In genomic region chr17:77101521-77102410, GRCh38 we compare ENCODE assay signal across 19 cellular contexts. TPM values are rescaled to one million over a fixed set of nuclear protein-coding genes. Genes with fewer than 3 reads are reported as not detected.
DNase-seq lines count a peak whose midpoint lies in the region; ATAC-seq and TF ChIP-seq lines count a peak whose summit lies in the region.
"Had no signal": no experiment of that assay in that cellular context is flagged by ENCODE, and none has a peak within 500 bp of the region (broad histone marks: within the 10 kb centered on the region; RNA-seq: fewer than 3 reads in every experiment).

No MANE protein-coding gene starts in this region.

- peaks cover 0 to 14% (median 0%) of the 10 kb centered on the region in 11 experiments; a peak in 7 of 22 replicates for H4K20me1 ChIP-seq in BLaER1 treated with 17β-estradiol and CSF1 and Interleukin-3, amounts not matched to agents 10 nM and 100 nM
- no peaks in the 10 kb centered on the region for H4K20me1 ChIP-seq in hepatocyte (ENCODE audit: insufficient read depth, poor library complexity, severe bottlenecking)

- H3K79me2 ChIP-seq in hepatocyte: no peaks in the 10 kb centered on the region
- H3K79me2 ChIP-seq: parathyroid adenoma had no signal

- H2AFZ ChIP-seq in hepatocyte: no peak overlapping the region
- H2AFZ ChIP-seq: GM23248, parathyroid adenoma had no signal

- H3K27me3 ChIP-seq in BLaER1 treated with 17β-estradiol and CSF1 and Interleukin-3, amounts not matched to agents 10 nM and 100 nM: no peaks in the 10 kb centered on the region
- H3K27me3 ChIP-seq in hepatocyte: no peaks in the 10 kb centered on the region
- H3K27me3 ChIP-seq in spleen (replicated peaks in 1 of 7): no peaks in the 10 kb centered on the region

- H3K4me3 ChIP-seq in BLaER1 treated with 17β-estradiol and CSF1 and Interleukin-3, amounts not matched to agents 10 nM and 100 nM: no peak overlapping the region
- no peak overlapping the region for H3K4me3 ChIP-seq in hepatocyte
- H3K4me3 ChIP-seq in spleen: no peak overlapping the region
- H3K4me3 ChIP-seq: GM23248, smooth muscle cell had no signal

- H3K36me3 ChIP-seq in BLaER1 treated with 17β-estradiol and CSF1 and Interleukin-3, amounts not matched to agents 10 nM and 100 nM: peaks cover 0 to 34% (median 27%) of the 10 kb centered on the region in 11 experiments; a peak in 11 of 22 replicates
- no peaks in the 10 kb centered on the region for H3K36me3 ChIP-seq in hepatocyte (replicated peaks; ENCODE audit: insufficient read depth, low read depth)
- H3K36me3 ChIP-seq in spleen: peaks cover 0 to 26% (median 3%) of the 10 kb centered on the region in 6 donors

- no peaks in the 10 kb centered on the region for H3K9me2 ChIP-seq in hepatocyte (replicated peaks; ENCODE audit: insufficient read depth)

- no peaks in the 10 kb centered on the region for H3K9me3 ChIP-seq in BLaER1 treated with 17β-estradiol and CSF1 and Interleukin-3, amounts not matched to agents 10 nM and 100 nM (replicated peaks in 1 of 11)
- H3K9me3 ChIP-seq in hepatocyte (ENCODE audit: low read depth) (no peaks in the 10 kb centered on the region), spleen (no peaks in the 10 kb centered on the region)

- intact Hi-C loops in Right ventricle myocardium inferior (cut with DNase I) (no loop called here), spleen (cut with DNase I; ENCODE audit: low total_unique reads) (no loop called here)

- DNase-seq in NCI-H526 treated with DMSO at 0.1 percent for 48 hours (lab: John Stamatoyannopoulos, UW) (peak; percentile 98), hepatocyte (ENCODE audit: low spot score) (no peak), Right ventricle myocardium inferior (ENCODE audit: missing footprints) (no peak), GM19238 (ENCODE audit: insufficient read length, low spot score) (no peak), spleen (no peak)
- DNase-seq in activated CD8-positive, alpha-beta memory T cell treated with anti-CD3 and anti-CD28 coated beads, Interleukin-2, amount 50 U/mL, for 48 hours: no peak
- DNase-seq: activated CD4-positive, alpha-beta T cell treated with anti-CD3 and anti-CD28 coated beads, Interleukin-2, amount 50 U/mL, for 1 hour; activated T-cell treated with anti-CD3 and anti-CD28 coated beads, Interleukin-2, amount 50 U/mL, for 4 hours; DMS153; effector memory CD4-positive, alpha-beta T cell; GM23248; left cardiac atrium; NCI-H2081 treated with DMSO at 0.1 percent for 48 hours; NCI-H774; stimulated activated naive CD4-positive, alpha-beta T cell treated with Interleukin-2 at 50 U/mL for 16 hours had no signal

- H3K4me2 ChIP-seq in BLaER1 treated with 17β-estradiol and CSF1 and Interleukin-3, amounts not matched to agents 10 nM and 100 nM: peak overlapping the region; percentile 24 to 90 (median 67)
- H3K4me2 ChIP-seq in hepatocyte: peak overlapping the region; percentile 48
- H3K4me2 ChIP-seq: smooth muscle cell had no signal

- ATAC-seq in GM19025 (IDR thresholded peaks at IDR 0.05; ENCODE audit: low read depth, unreplicated experiment) (peak; percentile 64), Right ventricle myocardium inferior (no peak)
- ATAC-seq: activated T-cell treated with anti-CD3 and anti-CD28 coated beads, Interleukin-2, amount 50 U/mL, for 4 hours; left cardiac atrium had no signal

- WGBS in hepatocyte (ENCODE audit: low lambda C conversion rate, missing lambda C conversion rate): 69% methylated on average over 15 of the region's 15 CpGs
- 74 to 90% (median 85%) methylated on average over 15 of the region's 15 CpGs for WGBS in spleen, 5 donors

- peaks cover 57 to 67% (median 62%) of the 10 kb centered on the region in 10 experiments for H3K4me1 ChIP-seq in BLaER1 treated with 17β-estradiol and CSF1 and Interleukin-3, amounts not matched to agents 10 nM and 100 nM
- H3K4me1 ChIP-seq in hepatocyte (ENCODE audit: insufficient read depth) (peaks cover 15% of the 10 kb centered on the region), spleen (peaks cover 12 to 47% (median 39%) of the 10 kb centered on the region in 6 donors)

- H3K9ac ChIP-seq in BLaER1 treated with 17β-estradiol and CSF1 and Interleukin-3, amounts not matched to agents 10 nM and 100 nM: peak overlapping the region in 3 of 11 experiments; percentile 0 to 42 (median 14); a peak in 1 of 22 replicates
- H3K9ac ChIP-seq: GM23248, parathyroid adenoma had no signal

- TF ChIP-seq POLR2A in spleen (IDR thresholded peaks at IDR 0.05): no peak

- H3K27ac ChIP-seq in BLaER1 treated with 17β-estradiol and CSF1 and Interleukin-3, amounts not matched to agents 10 nM and 100 nM: peak overlapping the region in 2 of 11 experiments; percentile 32 to 39; a peak in 2 of 22 replicates
- peak overlapping the region; percentile 23 for H3K27ac ChIP-seq in hepatocyte
- H3K27ac ChIP-seq in spleen: peak overlapping the region in 2 of 8 donors; percentile 83 to 91
- H3K27ac ChIP-seq: GM23248, parathyroid adenoma had no signal

- TF ChIP-seq CTCF in hepatocyte (IDR thresholded peaks at IDR 0.05; ENCODE audit: poor library complexity): no peak
- no peak for TF ChIP-seq CTCF in spleen (IDR thresholded peaks at IDR 0.05 in 8 of 11, conservative IDR thresholded peaks at IDR 0.05 in 3 of 11)

RNA-seq across cellular contexts. Expression of gene SEC14L1, which starts 39.0 kb away (rescaled TPM):
- 35.3 and 52.9 TPM in 2 replicates for total RNA-seq in hepatocyte
- 70.8 and 71.4 TPM in 2 replicates for polyA plus RNA-seq in hepatocyte
- 65.5 TPM for total RNA-seq in Right ventricle myocardium inferior
- total RNA-seq in spleen: 100 to 1,000 TPM; 152 to 202 (median 182) TPM
- polyA plus RNA-seq in spleen: 10 to 100 TPM; 14.5 to 37.6 (median 18.0) TPM
